ENCODE assay signal across 9 cellular contexts in genomic region chr1:20366766-20367602, GRCh38.
DNase-seq lines count a peak whose midpoint lies in the region; ATAC-seq and TF ChIP-seq lines count a peak whose summit lies in the region.
"Had no signal": no experiment of that assay in that cellular context is flagged by ENCODE, and none has a peak within 500 bp of the region (broad histone marks: within the 10 kb centered on the region; RNA-seq: fewer than 3 reads in every experiment).

No MANE protein-coding gene starts in this region.

- H3K9me3 Mint-ChIP-seq in activated CD4-positive, alpha-beta T cell treated with anti-CD3 and anti-CD28 coated beads, Interleukin-2, amount 10 ng/mL, durations not matched to agents 24 days and 14 days = no peaks in the 10 kb centered on the region

- H3K27me3 Mint-ChIP-seq in activated CD4-positive, alpha-beta T cell treated with anti-CD3 and anti-CD28 coated beads, Interleukin-2, amount 10 ng/mL, durations not matched to agents 24 days and 14 days = peaks cover 54% of the 10 kb centered on the region

- no peak overlapping the region for H3K4me2 ChIP-seq in osteoblast (ENCODE audit: insufficient read depth, low read length)

- no peak overlapping the region for H3K4me3 ChIP-seq in osteoblast (ENCODE audit: insufficient read depth, low read length)

- peaks cover 66% of the 10 kb centered on the region for H3K27me3 ChIP-seq in osteoblast (ENCODE audit: insufficient read depth, low read length)

- H3K4me1 ChIP-seq in osteoblast (ENCODE audit: insufficient read depth, low read length) = no peaks in the 10 kb centered on the region

- H4K20me1 ChIP-seq in osteoblast (ENCODE audit: insufficient read depth, low read length) = peaks cover 5% of the 10 kb centered on the region

- peak; percentile 58 for TF ChIP-seq CTCF in osteoblast (IDR thresholded peaks at IDR 0.05; ENCODE audit: extremely low read depth, low read depth, low read length)

- no peak overlapping the region for H3K27ac ChIP-seq in osteoblast (ENCODE audit: low read depth, low read length)

- peaks cover 5% of the 10 kb centered on the region for H3K4me1 Mint-ChIP-seq in activated CD4-positive, alpha-beta T cell treated with anti-CD3 and anti-CD28 coated beads, Interleukin-2, amount 10 ng/mL, durations not matched to agents 24 days and 14 days

- no peaks in the 10 kb centered on the region for H3K36me3 Mint-ChIP-seq in activated CD4-positive, alpha-beta T cell treated with anti-CD3 and anti-CD28 coated beads, Interleukin-2, amount 10 ng/mL, durations not matched to agents 24 days and 14 days (ENCODE audit: low read depth)

- H2AFZ ChIP-seq in osteoblast (ENCODE audit: low read length) = no peak overlapping the region

- H3K36me3 ChIP-seq in osteoblast (ENCODE audit: insufficient read depth, low read length) = no peaks in the 10 kb centered on the region

- no peak for ATAC-seq in HG02588 (IDR thresholded peaks at IDR 0.05; ENCODE audit: unreplicated experiment)

- no peaks in the 10 kb centered on the region for H3K79me2 ChIP-seq in osteoblast (ENCODE audit: insufficient read depth, low read length)

- no peaks in the 10 kb centered on the region for H3K9me3 ChIP-seq in osteoblast (ENCODE audit: low read depth, low read length)

- peak; percentile 57 for DNase-seq in activated CD4-positive, alpha-beta T cell treated with anti-CD3 and anti-CD28 coated beads for 48 hours
- no peak for DNase-seq in activated CD4-positive, alpha-beta T cell treated with anti-CD3 and anti-CD28 coated beads, Interleukin-2, amount 10 ng/mL, durations not matched to agents 24 days and 14 days
- DNase-seq in RPMI7951 (ENCODE audit: low read depth) = peak; percentile 49
- DNase-seq in foreskin melanocyte = peak; percentile 13
- peak; percentile 98 for DNase-seq in osteoblast (ENCODE audit: insufficient read length, low spot score, missing footprints)
- no peak for DNase-seq in NCI-H2081 treated with DMSO at 0.1 percent for 48 hours (lab: John Stamatoyannopoulos, UW)
- no peak for DNase-seq in hippocampal formation (lab: John Stamatoyannopoulos, UW)
- DNase-seq: DND-41 had no signal

- intact Hi-C loops in activated CD4-positive, alpha-beta T cell treated with anti-CD3 and anti-CD28 coated beads, Interleukin-2, amount 10 ng/mL, durations not matched to agents 24 days and 14 days (cut with micrococcal nuclease) = no loop called here

- no peak overlapping the region for H3K4me3 Mint-ChIP-seq in activated CD4-positive, alpha-beta T cell treated with anti-CD3 and anti-CD28 coated beads, Interleukin-2, amount 10 ng/mL, durations not matched to agents 24 days and 14 days

- H3K27ac Mint-ChIP-seq in activated CD4-positive, alpha-beta T cell treated with anti-CD3 and anti-CD28 coated beads, Interleukin-2, amount 10 ng/mL, durations not matched to agents 24 days and 14 days = no peak overlapping the region

Comparison
In these comparisons a context has a peak if more than half of its experiments do, and no peak if none do; other contexts are left out.
1. DNase-seq: peak in activated CD4-positive, alpha-beta T cell treated with anti-CD3 and anti-CD28 coated beads for 48 hours (single experiment), RPMI7951 (single experiment), foreskin melanocyte (single experiment) and osteoblast (single experiment); none in activated CD4-positive, alpha-beta T cell treated with anti-CD3 and anti-CD28 coated beads, Interleukin-2, amount 10 ng/mL, durations not matched to agents 24 days and 14 days (single experiment), NCI-H2081 treated with DMSO at 0.1 percent for 48 hours (single experiment) and hippocampal formation (0 of 2).